Comparison of ENCODE assay signal across 8 cellular contexts in the genomic region with DNA sequence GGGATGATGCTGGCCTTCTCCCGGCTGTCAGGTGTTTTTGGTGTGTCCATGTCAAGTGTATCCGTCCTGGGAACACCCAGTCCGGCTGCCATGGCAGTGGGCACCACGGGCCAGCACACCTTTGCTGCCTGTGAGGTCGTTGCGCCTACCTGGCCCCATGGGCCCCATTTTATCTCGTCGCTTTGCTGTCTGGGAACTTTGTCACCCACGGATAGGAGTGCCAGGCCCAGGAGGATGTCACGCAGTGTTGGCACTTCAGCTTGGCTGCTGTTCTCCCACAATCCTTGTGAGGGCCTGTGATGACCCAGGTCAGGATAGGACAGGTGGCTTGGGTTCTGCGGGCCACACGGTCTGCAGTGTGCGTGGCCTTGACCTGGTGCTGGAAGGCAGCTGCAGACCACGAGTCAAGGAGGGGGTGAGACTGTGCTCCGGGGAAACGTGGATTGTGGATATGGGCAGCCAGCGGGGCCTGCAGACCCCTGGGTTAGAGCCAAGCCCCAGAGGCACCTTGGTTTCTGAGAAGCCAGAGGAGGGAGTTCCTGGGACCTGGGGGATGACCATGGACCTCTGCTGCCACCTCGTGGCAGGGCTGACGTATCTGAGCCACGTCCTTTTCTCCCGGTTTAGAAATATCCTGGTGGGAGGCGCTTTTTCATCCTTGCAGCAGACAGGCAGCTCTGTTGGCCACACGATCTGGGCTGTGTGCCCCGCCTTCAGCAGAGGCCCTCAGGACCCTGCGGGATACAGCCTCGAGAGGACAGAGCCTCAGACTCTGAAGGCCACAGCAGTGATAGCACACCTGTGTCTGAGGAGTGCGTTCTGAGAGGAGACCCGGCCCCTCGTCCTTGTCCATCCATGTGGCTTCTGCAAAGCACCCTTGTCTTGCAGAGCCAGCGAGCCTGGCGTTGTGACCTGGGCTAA.
DNase-seq lines count a peak whose midpoint lies in the region; ATAC-seq and TF ChIP-seq lines count a peak whose summit lies in the region.

No MANE protein-coding gene starts in this region.

- no peak overlapping the region for H3K4me3 ChIP-seq in fibroblast of mammary gland (ENCODE audit: control insufficient read depth, low read depth, low read length)

- H3K4me3 Mint-ChIP-seq in neural crest cell, result no peak overlapping the region
- no peak overlapping the region for H3K4me3 Mint-ChIP-seq in stimulated activated naive CD8-positive, alpha-beta T cell treated with anti-CD3 and anti-CD28 coated beads, Interleukin-15, Interleukin-2, amounts not matched to agents 100 ng/mL and 50 ng/mL, for 24 hours

- TF ChIP-seq CTCF in fibroblast of mammary gland (conservative IDR thresholded peaks at IDR 0.05; ENCODE audit: control insufficient read depth, insufficient read depth, low read depth, low read length) (peak; percentile 91), neural crest cell (conservative IDR thresholded peaks at IDR 0.05) (peak; percentile 92)

- H3K4me1 Mint-ChIP-seq in neural crest cell, result peaks cover 18% of the 10 kb centered on the region
- H3K4me1 Mint-ChIP-seq in stimulated activated naive CD8-positive, alpha-beta T cell treated with anti-CD3 and anti-CD28 coated beads, Interleukin-15, Interleukin-2, amounts not matched to agents 100 ng/mL and 50 ng/mL, for 24 hours (ENCODE audit: low read depth), result peaks cover 40% of the 10 kb centered on the region

- ATAC-seq in GM18858 (IDR thresholded peaks at IDR 0.05; ENCODE audit: unreplicated experiment), result no peak

- peak; percentile 52 for DNase-seq in DMS153 (lab: John Stamatoyannopoulos, UW)
- DNase-seq in LoVo (ENCODE audit: low spot score), result peak; percentile 79
- peak; percentile 86 for DNase-seq in RPMI7951 (ENCODE audit: low read depth)
- peak; percentile 82 to 88 for DNase-seq in activated T-cell treated with anti-CD3 and anti-CD28 coated beads, Interleukin-2, amount 50 U/mL, for 48 hours
- DNase-seq in fibroblast of mammary gland (ENCODE audit: low read depth), result peak; percentile 92
- peak; percentile 80 for DNase-seq in neural crest cell (ENCODE audit: low read depth, low spot score)

- no peak overlapping the region for H3K27ac Mint-ChIP-seq in neural crest cell (ENCODE audit: unreplicated experiment)
- peak overlapping the region; percentile 21 for H3K27ac Mint-ChIP-seq in stimulated activated naive CD8-positive, alpha-beta T cell treated with anti-CD3 and anti-CD28 coated beads, Interleukin-15, Interleukin-2, amounts not matched to agents 100 ng/mL and 50 ng/mL, for 24 hours

- peaks cover 8% of the 10 kb centered on the region for H3K27me3 Mint-ChIP-seq in neural crest cell (ENCODE audit: low read depth)
- H3K27me3 Mint-ChIP-seq in stimulated activated naive CD8-positive, alpha-beta T cell treated with anti-CD3 and anti-CD28 coated beads, Interleukin-15, Interleukin-2, amounts not matched to agents 100 ng/mL and 50 ng/mL, for 24 hours, result peaks cover 23% of the 10 kb centered on the region

- no peaks in the 10 kb centered on the region for H3K36me3 Mint-ChIP-seq in neural crest cell (ENCODE audit: low read depth)
- peaks cover 7% of the 10 kb centered on the region for H3K36me3 Mint-ChIP-seq in stimulated activated naive CD8-positive, alpha-beta T cell treated with anti-CD3 and anti-CD28 coated beads, Interleukin-15, Interleukin-2, amounts not matched to agents 100 ng/mL and 50 ng/mL, for 24 hours (ENCODE audit: low read depth)

- no peaks in the 10 kb centered on the region for H3K9me3 Mint-ChIP-seq in neural crest cell
- H3K9me3 Mint-ChIP-seq in stimulated activated naive CD8-positive, alpha-beta T cell treated with anti-CD3 and anti-CD28 coated beads, Interleukin-15, Interleukin-2, amounts not matched to agents 100 ng/mL and 50 ng/mL, for 24 hours, result peaks cover 4% of the 10 kb centered on the region
